Comparison of ENCODE assay signal across 1 cellular context in the genomic region with DNA sequence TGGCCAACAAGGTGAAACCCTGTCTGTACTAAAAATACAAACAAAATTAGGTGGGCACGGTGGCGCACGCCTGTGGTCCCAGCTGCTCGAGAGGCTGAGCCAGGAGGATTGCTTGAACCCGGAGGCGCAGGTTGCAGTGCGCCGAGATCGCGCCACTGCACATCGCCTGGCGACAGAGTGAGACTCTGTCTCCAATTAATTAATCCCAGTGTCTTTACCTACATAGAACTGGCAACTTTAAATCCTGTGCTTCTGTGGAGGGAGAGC.
TF ChIP-seq lines count a peak whose summit lies in the region.

No MANE protein-coding gene starts in this region.

TF ChIP-seq in GM23338, 12 proteins besides CTCF, POLR2A, EP300 and RAD21 (continued from another document):
- TF ChIP-seq, protein P1, sequence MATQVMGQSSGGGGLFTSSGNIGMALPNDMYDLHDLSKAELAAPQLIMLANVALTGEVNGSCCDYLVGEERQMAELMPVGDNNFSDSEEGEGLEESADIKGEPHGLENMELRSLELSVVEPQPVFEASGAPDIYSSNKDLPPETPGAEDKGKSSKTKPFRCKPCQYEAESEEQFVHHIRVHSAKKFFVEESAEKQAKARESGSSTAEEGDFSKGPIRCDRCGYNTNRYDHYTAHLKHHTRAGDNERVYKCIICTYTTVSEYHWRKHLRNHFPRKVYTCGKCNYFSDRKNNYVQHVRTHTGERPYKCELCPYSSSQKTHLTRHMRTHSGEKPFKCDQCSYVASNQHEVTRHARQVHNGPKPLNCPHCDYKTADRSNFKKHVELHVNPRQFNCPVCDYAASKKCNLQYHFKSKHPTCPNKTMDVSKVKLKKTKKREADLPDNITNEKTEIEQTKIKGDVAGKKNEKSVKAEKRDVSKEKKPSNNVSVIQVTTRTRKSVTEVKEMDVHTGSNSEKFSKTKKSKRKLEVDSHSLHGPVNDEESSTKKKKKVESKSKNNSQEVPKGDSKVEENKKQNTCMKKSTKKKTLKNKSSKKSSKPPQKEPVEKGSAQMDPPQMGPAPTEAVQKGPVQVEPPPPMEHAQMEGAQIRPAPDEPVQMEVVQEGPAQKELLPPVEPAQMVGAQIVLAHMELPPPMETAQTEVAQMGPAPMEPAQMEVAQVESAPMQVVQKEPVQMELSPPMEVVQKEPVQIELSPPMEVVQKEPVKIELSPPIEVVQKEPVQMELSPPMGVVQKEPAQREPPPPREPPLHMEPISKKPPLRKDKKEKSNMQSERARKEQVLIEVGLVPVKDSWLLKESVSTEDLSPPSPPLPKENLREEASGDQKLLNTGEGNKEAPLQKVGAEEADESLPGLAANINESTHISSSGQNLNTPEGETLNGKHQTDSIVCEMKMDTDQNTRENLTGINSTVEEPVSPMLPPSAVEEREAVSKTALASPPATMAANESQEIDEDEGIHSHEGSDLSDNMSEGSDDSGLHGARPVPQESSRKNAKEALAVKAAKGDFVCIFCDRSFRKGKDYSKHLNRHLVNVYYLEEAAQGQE (IDR thresholded peaks at IDR 0.05; ENCODE audit: unreplicated experiment), result no peak
- TF ChIP-seq, protein P2, sequence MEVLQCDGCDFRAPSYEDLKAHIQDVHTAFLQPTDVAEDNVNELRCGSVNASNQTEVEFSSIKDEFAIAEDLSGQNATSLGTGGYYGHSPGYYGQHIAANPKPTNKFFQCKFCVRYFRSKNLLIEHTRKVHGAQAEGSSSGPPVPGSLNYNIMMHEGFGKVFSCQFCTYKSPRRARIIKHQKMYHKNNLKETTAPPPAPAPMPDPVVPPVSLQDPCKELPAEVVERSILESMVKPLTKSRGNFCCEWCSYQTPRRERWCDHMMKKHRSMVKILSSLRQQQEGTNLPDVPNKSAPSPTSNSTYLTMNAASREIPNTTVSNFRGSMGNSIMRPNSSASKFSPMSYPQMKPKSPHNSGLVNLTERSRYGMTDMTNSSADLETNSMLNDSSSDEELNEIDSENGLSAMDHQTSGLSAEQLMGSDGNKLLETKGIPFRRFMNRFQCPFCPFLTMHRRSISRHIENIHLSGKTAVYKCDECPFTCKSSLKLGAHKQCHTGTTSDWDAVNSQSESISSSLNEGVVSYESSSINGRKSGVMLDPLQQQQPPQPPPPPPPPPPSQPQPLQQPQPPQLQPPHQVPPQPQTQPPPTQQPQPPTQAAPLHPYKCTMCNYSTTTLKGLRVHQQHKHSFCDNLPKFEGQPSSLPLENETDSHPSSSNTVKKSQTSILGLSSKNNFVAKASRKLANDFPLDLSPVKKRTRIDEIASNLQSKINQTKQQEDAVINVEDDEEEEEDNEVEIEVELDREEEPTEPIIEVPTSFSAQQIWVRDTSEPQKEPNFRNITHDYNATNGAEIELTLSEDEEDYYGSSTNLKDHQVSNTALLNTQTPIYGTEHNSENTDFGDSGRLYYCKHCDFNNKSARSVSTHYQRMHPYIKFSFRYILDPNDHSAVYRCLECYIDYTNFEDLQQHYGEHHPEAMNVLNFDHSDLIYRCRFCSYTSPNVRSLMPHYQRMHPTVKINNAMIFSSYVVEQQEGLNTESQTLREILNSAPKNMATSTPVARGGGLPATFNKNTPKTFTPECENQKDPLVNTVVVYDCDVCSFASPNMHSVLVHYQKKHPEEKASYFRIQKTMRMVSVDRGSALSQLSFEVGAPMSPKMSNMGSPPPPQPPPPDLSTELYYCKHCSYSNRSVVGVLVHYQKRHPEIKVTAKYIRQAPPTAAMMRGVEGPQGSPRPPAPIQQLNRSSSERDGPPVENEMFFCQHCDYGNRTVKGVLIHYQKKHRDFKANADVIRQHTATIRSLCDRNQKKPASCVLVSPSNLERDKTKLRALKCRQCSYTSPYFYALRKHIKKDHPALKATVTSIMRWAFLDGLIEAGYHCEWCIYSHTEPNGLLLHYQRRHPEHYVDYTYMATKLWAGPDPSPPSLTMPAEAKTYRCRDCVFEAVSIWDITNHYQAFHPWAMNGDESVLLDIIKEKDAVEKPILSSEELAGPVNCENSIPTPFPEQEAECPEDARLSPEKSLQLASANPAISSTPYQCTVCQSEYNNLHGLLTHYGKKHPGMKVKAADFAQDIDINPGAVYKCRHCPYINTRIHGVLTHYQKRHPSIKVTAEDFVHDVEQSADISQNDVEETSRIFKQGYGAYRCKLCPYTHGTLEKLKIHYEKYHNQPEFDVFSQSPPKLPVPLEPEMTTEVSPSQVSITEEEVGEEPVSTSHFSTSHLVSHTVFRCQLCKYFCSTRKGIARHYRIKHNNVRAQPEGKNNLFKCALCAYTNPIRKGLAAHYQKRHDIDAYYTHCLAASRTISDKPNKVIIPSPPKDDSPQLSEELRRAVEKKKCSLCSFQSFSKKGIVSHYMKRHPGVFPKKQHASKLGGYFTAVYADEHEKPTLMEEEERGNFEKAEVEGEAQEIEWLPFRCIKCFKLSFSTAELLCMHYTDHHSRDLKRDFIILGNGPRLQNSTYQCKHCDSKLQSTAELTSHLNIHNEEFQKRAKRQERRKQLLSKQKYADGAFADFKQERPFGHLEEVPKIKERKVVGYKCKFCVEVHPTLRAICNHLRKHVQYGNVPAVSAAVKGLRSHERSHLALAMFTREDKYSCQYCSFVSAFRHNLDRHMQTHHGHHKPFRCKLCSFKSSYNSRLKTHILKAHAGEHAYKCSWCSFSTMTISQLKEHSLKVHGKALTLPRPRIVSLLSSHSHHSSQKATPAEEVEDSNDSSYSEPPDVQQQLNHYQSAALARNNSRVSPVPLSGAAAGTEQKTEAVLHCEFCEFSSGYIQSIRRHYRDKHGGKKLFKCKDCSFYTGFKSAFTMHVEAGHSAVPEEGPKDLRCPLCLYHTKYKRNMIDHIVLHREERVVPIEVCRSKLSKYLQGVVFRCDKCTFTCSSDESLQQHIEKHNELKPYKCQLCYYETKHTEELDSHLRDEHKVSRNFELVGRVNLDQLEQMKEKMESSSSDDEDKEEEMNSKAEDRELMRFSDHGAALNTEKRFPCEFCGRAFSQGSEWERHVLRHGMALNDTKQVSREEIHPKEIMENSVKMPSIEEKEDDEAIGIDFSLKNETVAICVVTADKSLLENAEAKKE (CRISPR knock-in tag; IDR thresholded peaks at IDR 0.05), result no peak
- no peak for TF ChIP-seq NANOG (IDR thresholded peaks at IDR 0.05; ENCODE audit: borderline replicate concordance)
- no peak for TF ChIP-seq JUNB (IDR thresholded peaks at IDR 0.05; ENCODE audit: unreplicated experiment)
- TF ChIP-seq ZNF331 (CRISPR knock-in tag; IDR thresholded peaks at IDR 0.05; ENCODE audit: low read depth), result no peak
- TF ChIP-seq ZNF114 (CRISPR knock-in tag; IDR thresholded peaks at IDR 0.05), result no peak
- no peak for TF ChIP-seq POLR2AphosphoS5 (IDR thresholded peaks at IDR 0.05; ENCODE audit: low read depth)
- TF ChIP-seq EZH2 (IDR thresholded peaks at IDR 0.05; ENCODE audit: low read depth, unreplicated experiment), result no peak
- TF ChIP-seq, protein P3, sequence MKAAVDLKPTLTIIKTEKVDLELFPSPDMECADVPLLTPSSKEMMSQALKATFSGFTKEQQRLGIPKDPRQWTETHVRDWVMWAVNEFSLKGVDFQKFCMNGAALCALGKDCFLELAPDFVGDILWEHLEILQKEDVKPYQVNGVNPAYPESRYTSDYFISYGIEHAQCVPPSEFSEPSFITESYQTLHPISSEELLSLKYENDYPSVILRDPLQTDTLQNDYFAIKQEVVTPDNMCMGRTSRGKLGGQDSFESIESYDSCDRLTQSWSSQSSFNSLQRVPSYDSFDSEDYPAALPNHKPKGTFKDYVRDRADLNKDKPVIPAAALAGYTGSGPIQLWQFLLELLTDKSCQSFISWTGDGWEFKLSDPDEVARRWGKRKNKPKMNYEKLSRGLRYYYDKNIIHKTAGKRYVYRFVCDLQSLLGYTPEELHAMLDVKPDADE (IDR thresholded peaks at IDR 0.05), result no peak
